13 cellular contexts compared by ENCODE assay signal in genomic region chr9:4553951-4554381, GRCh38.
DNase-seq lines count a peak whose midpoint lies in the region; ATAC-seq and TF ChIP-seq lines count a peak whose summit lies in the region.
"Had no signal": no experiment of that assay in that cellular context is flagged by ENCODE, and none has a peak within 500 bp of the region (broad histone marks: within the 10 kb centered on the region; RNA-seq: fewer than 3 reads in every experiment).

No MANE protein-coding gene starts in this region.

- H3K4me1 ChIP-seq in ACC112 (ENCODE audit: control insufficient read depth, insufficient read depth, low read length, unreplicated experiment) (peaks cover 32% of the 10 kb centered on the region), HEK293 (ENCODE audit: control insufficient read depth, insufficient read depth, low read length) (peaks cover 14% of the 10 kb centered on the region), OCI-LY7 (ENCODE audit: insufficient read depth, low read length, poor library complexity, severe bottlenecking) (no peaks in the 10 kb centered on the region)

- H3K27ac ChIP-seq in ACC112 (ENCODE audit: low read depth, low read length) = peak overlapping the region; percentile 75
- no peak overlapping the region; the same call in 1 of the 2 replicates for H3K27ac ChIP-seq in HEK293 (ENCODE audit: extremely low read depth, low read depth, low read length)
- H3K27ac ChIP-seq in OCI-LY7 (ENCODE audit: low read depth, low read length, poor library complexity, severe bottlenecking) = no peak overlapping the region

- no peaks in the 10 kb centered on the region for H3K9me3 ChIP-seq in HEK293 (ENCODE audit: control insufficient read depth, insufficient read depth, low read depth, low read length)
- no peaks in the 10 kb centered on the region for H3K9me3 ChIP-seq in OCI-LY7 (ENCODE audit: low read length)

- DNase-seq in cardiac fibroblast (ENCODE audit: low read depth in 2 of 2) (peak; percentile 36 to 68), kidney glomerular epithelial cell (lab: John Stamatoyannopoulos, UW) (peak; percentile 40), OCI-LY7 (ENCODE audit: low spot score) (no peak), ACHN (no peak), SIG-M5 treated with dmso at 0.1 percent for 504 hours (lab: John Stamatoyannopoulos, UW; ENCODE audit: unreplicated experiment) (no peak)
- DNase-seq: AML-193; central memory CD4-positive, alpha-beta T cell; H7; NCI-H2107; nucleus accumbens had no signal

- no TSS peak for BruUV-seq in OCI-LY7 (replicated peaks; lab: Mats Ljungman, UMichigan)

- H2AFZ ChIP-seq in ACC112 (ENCODE audit: low read length, unreplicated experiment) = no peak overlapping the region
- H2AFZ ChIP-seq in OCI-LY7 (ENCODE audit: low read length) = no peak overlapping the region

- intact Hi-C loops in OCI-LY7 (cut with micrococcal nuclease; ENCODE audit: unreplicated experiment) = no loop called here

- H3K4me2 ChIP-seq in OCI-LY7 (ENCODE audit: low read length) = no peak overlapping the region

- no peaks in the 10 kb centered on the region for H4K20me1 ChIP-seq in OCI-LY7 (ENCODE audit: insufficient read depth, low read length)

- no peaks in the 10 kb centered on the region for H3K9me2 ChIP-seq in OCI-LY7 (ENCODE audit: insufficient read depth, low read length)

- no peaks in the 10 kb centered on the region for H3K79me2 ChIP-seq in ACC112 (ENCODE audit: control insufficient read depth, insufficient read depth, low read length, unreplicated experiment)
- no peaks in the 10 kb centered on the region for H3K79me2 ChIP-seq in OCI-LY7 (ENCODE audit: insufficient read depth, low read depth, low read length)

- no peak for TF ChIP-seq CTCF in HEK293 (tag by site-specific recombination; IDR thresholded peaks at IDR 0.05)
- TF ChIP-seq CTCF in cardiac fibroblast (IDR thresholded peaks at IDR 0.05; ENCODE audit: low read depth, low read length) = no peak
- no peak for TF ChIP-seq CTCF in OCI-LY7 (conservative IDR thresholded peaks at IDR 0.05; ENCODE audit: low read length)

- in situ Hi-C loops in ACHN (cut with HindIII; ENCODE audit: low pct_ligation_motif_present, low pct_unique_long_range_greater_than_20kb, low sequenced_read_pairs) = no loop called here

- no peaks in the 10 kb centered on the region for H3K36me3 ChIP-seq in ACC112 (ENCODE audit: insufficient read depth, low read length)
- H3K36me3 ChIP-seq in HEK293 (ENCODE audit: control insufficient read depth in 2 of 2, insufficient read depth in 1 of 2, low read length in 2 of 2) = no peaks in the 10 kb centered on the region
- H3K36me3 ChIP-seq in OCI-LY7 (ENCODE audit: insufficient read depth, low read length) = no peaks in the 10 kb centered on the region

- POLR2A ChIA-PET in HEK293 (lab: Yijun Ruan, JAX) = no interaction called here
- POLR2A ChIA-PET in OCI-LY7 (lab: Charles Lee) = interaction anchor here (0.6 kb wide), 1 partner anchor 17 kb away, joined by 3 read pairs; no protein-coding TSS in a partner anchor

- CTCF ChIA-PET in HEK293 (lab: Yijun Ruan, JAX) (interaction anchor here (0.7 to 1.8 kb wide), 2 partner anchors 51 to 712 kb away, joined by 3 to 5 read pairs; no protein-coding TSS in a partner anchor), OCI-LY7 (lab: Charles Lee; ENCODE audit: unreplicated experiment) (no interaction called here)

- H3K4me3 ChIP-seq in ACC112 (ENCODE audit: low read depth, low read length) (no peak overlapping the region), HEK293 (ENCODE audit: low read depth, low read length) (no peak overlapping the region), cardiac fibroblast (replicated peaks in 1 of 2; ENCODE audit: low read depth in 2 of 2, low read length in 2 of 2) (no peak overlapping the region), OCI-LY7 (ENCODE audit: low read depth, low read length, poor library complexity, severe bottlenecking) (no peak overlapping the region)

- no peaks in the 10 kb centered on the region for H3K27me3 ChIP-seq in ACC112 (ENCODE audit: insufficient read depth, low read length)

- no peak for ATAC-seq in HG03108 (IDR thresholded peaks at IDR 0.05; ENCODE audit: unreplicated experiment)

TF ChIP-seq in HEK293, 187 proteins besides CTCF, POLR2A, EP300 and RAD21:
- 0 out of 2 replicates have a peak, but pooled peaks have one; percentile 49 for TF ChIP-seq GFI1B (tag by site-specific recombination; IDR thresholded peaks at IDR 0.05)
- TF ChIP-seq ZNF24 (tag by site-specific recombination; IDR thresholded peaks at IDR 0.05) = no peak
- peak; percentile 75 for TF ChIP-seq ZNF664 (tag by site-specific recombination; IDR thresholded peaks at IDR 0.05)
- no peak for TF ChIP-seq ZNF239 (tag by site-specific recombination; IDR thresholded peaks at IDR 0.05)

Comparison
In these comparisons a context has a peak if more than half of its experiments do, and no peak if none do; other contexts are left out.
1. DNase-seq: peak in cardiac fibroblast (2 of 2) and kidney glomerular epithelial cell (single experiment); none in OCI-LY7 (single experiment), ACHN (single experiment) and SIG-M5 treated with dmso at 0.1 percent for 504 hours (single experiment).